37 cellular contexts compared by ENCODE assay signal in the genomic region with DNA sequence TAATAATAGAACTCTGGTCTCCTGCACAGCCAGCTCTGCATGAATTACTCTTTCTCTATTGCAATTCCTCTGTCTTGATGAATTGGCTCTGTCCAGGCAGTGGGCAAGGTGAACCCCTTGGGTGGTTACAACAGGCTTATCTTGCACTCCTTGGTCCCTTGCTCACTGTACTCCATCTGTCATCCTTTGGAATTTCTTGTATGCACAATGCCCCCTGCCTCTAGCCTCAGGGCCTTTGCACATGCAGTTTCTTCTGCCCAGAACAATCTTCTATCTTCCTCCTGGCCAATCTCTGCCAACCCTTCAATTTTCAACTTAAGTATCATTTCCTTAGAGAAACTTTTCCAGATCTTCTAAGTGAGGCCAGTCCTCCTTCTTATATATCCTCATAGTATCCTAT.
"Had no signal": no experiment of that assay in that cellular context is flagged by ENCODE, and none has a peak within 500 bp of the region (broad histone marks: within the 10 kb centered on the region; RNA-seq: fewer than 3 reads in every experiment).

No MANE protein-coding gene starts in this region.

- H3K4me1 Mint-ChIP-seq: activated CD4-positive, alpha-beta memory T cell treated with anti-CD3 and anti-CD28 coated beads, Interleukin-2, amount 10 ng/mL, durations not matched to agents 7 days and 5 days; activated CD4-positive, alpha-beta T cell treated with anti-CD3 and anti-CD28 coated beads for 36 hours; activated CD4-positive, alpha-beta T cell treated with anti-CD3 and anti-CD28 coated beads, Interleukin-2, amount 10 ng/mL, durations not matched to agents 7 days and 5 days; activated naive CD4-positive, alpha-beta T cell treated with anti-CD3 and anti-CD28 coated beads, Interleukin-2, amount 10 ng/mL, durations not matched to agents 7 days and 5 days; activated naive CD8-positive, alpha-beta T cell treated with anti-CD3 and anti-CD28 coated beads, Interleukin-2, amount 10 ng/mL, durations not matched to agents 7 days and 5 days; central memory CD8-positive, alpha-beta T cell; T-helper 17 cell had no signal

- H3K27me3 Mint-ChIP-seq: brain had no signal

- H3K4me3 ChIP-seq: ascending aorta, breast epithelium, cardiac muscle cell, coronary artery, dorsolateral prefrontal cortex, esophagus squamous epithelium, gastroesophageal sphincter, heart right ventricle, hepatocyte had no signal

- H3K36me3 Mint-ChIP-seq: activated naive CD4-positive, alpha-beta T cell treated with anti-CD3 and anti-CD28 coated beads, Interleukin-2, amount 10 ng/mL, durations not matched to agents 7 days and 5 days; activated naive CD4-positive, alpha-beta T cell treated with anti-CD3 and anti-CD28 coated beads, Interleukin-2, amount 50 U/mL, for 72 hours; activated naive CD8-positive, alpha-beta T cell treated with anti-CD3 and anti-CD28 coated beads, Interleukin-2, amount 10 ng/mL, durations not matched to agents 7 days and 5 days; brain had no signal

- H3K27me3 ChIP-seq: ascending aorta, cardiac muscle cell, hepatocyte had no signal

- H3K27ac ChIP-seq: ascending aorta, breast epithelium, cardiac muscle cell, coronary artery, dorsolateral prefrontal cortex, epithelial cell of prostate, esophagus squamous epithelium, gastroesophageal sphincter, heart right ventricle, hepatocyte, WERI-Rb-1 had no signal

- H3K4me3 Mint-ChIP-seq: activated CD4-positive, alpha-beta memory T cell treated with anti-CD3 and anti-CD28 coated beads, Interleukin-2, amount 10 ng/mL, durations not matched to agents 7 days and 5 days; activated CD4-positive, alpha-beta T cell treated with anti-CD3 and anti-CD28 coated beads for 36 hours; activated CD4-positive, alpha-beta T cell treated with anti-CD3 and anti-CD28 coated beads, Interleukin-2, amount 10 ng/mL, durations not matched to agents 7 days and 5 days; activated naive CD4-positive, alpha-beta T cell treated with anti-CD3 and anti-CD28 coated beads, Interleukin-2, amount 10 ng/mL, durations not matched to agents 7 days and 5 days; activated naive CD8-positive, alpha-beta T cell treated with anti-CD3 and anti-CD28 coated beads, Interleukin-2, amount 10 ng/mL, durations not matched to agents 7 days and 5 days; activated T-cell treated with anti-CD3 and anti-CD28 coated beads, Interleukin-2, amount 50 U/mL, for 24 hours; activated T-cell treated with anti-CD3 and anti-CD28 coated beads, Interleukin-2, amount 50 U/mL, for 72 hours; brain; central memory CD8-positive, alpha-beta T cell; dendritic cell treated with granulocyte-macrophage colony-stimulating factor and Interleukin-4, amounts not matched to agents 40 ng/mL and 50 ng/mL, for 4 days; effector memory CD8-positive, alpha-beta T cell; T-helper 17 cell; T-helper 2 cell treated with Interferon-gamma antibody and Interleukin-4, amounts not matched to agents 5 μg/mL and 100 μg/mL, for 36 hours had no signal

- H3K36me3 ChIP-seq: ascending aorta, breast epithelium, cardiac muscle cell, esophagus squamous epithelium, gastroesophageal sphincter, heart right ventricle, WERI-Rb-1 had no signal

- FAIRE-seq: endometrium, endothelial cell of umbilical vein had no signal

- H3K9me3 Mint-ChIP-seq: activated CD4-positive, alpha-beta memory T cell treated with anti-CD3 and anti-CD28 coated beads, Interleukin-2, amount 10 ng/mL, durations not matched to agents 7 days and 5 days; activated CD4-positive, alpha-beta T cell treated with anti-CD3 and anti-CD28 coated beads, Interleukin-2, amount 10 ng/mL, durations not matched to agents 7 days and 5 days; activated naive CD4-positive, alpha-beta T cell treated with anti-CD3 and anti-CD28 coated beads, Interleukin-2, amount 10 ng/mL, durations not matched to agents 7 days and 5 days; activated naive CD8-positive, alpha-beta T cell treated with anti-CD3 and anti-CD28 coated beads, Interleukin-2, amount 10 ng/mL, durations not matched to agents 7 days and 5 days; activated T-cell treated with anti-CD3 and anti-CD28 coated beads, Interleukin-2, amount 50 U/mL, for 24 hours; dendritic cell treated with granulocyte-macrophage colony-stimulating factor and Interleukin-4, amounts not matched to agents 40 ng/mL and 50 ng/mL, for 4 days; T-helper 2 cell treated with Interferon-gamma antibody and Interleukin-4, amounts not matched to agents 5 μg/mL and 100 μg/mL, for 36 hours had no signal

- DNase-seq: activated CD4-positive, alpha-beta memory T cell treated with anti-CD3 and anti-CD28 coated beads, Interleukin-2, amount 10 ng/mL, durations not matched to agents 7 days and 5 days; activated CD4-positive, alpha-beta T cell treated with anti-CD3 and anti-CD28 coated beads for 36 hours; activated CD4-positive, alpha-beta T cell treated with anti-CD3 and anti-CD28 coated beads, Interleukin-2, amount 10 ng/mL, durations not matched to agents 7 days and 5 days; activated CD4-positive, alpha-beta T cell treated with anti-CD3 and anti-CD28 coated beads, Interleukin-2, amount 50 U/mL, for 4 hours; activated CD4-positive, CD25-positive, alpha-beta regulatory T cell; activated CD4-positive, CD25-positive, alpha-beta regulatory T cell treated with anti-CD3 and anti-CD28 coated beads, Interleukin-2, amount 50 U/mL, for 72 hours; activated CD8-positive, alpha-beta memory T cell treated with anti-CD3 and anti-CD28 coated beads, Interleukin-2, amount 50 U/mL, for 48 hours; activated gamma-delta T cell; activated naive CD4-positive, alpha-beta T cell; activated naive CD4-positive, alpha-beta T cell treated with anti-CD3 and anti-CD28 coated beads, Interleukin-2, amount 10 ng/mL, durations not matched to agents 7 days and 5 days; activated naive CD8-positive, alpha-beta T cell treated with anti-CD3 and anti-CD28 coated beads, Interleukin-2, amount 10 ng/mL, durations not matched to agents 7 days and 5 days; activated T-cell treated with anti-CD3 and anti-CD28 coated beads for 4 hours; activated T-cell treated with anti-CD3 and anti-CD28 coated beads, Interleukin-2, amount 50 U/mL, for 24 hours; activated T-cell treated with anti-CD3 and anti-CD28 coated beads, Interleukin-2, amount 50 U/mL, for 72 hours; dorsolateral prefrontal cortex; effector CD4-positive, alpha-beta T cell; effector memory CD8-positive, alpha-beta T cell; esophagus squamous epithelium; foreskin melanocyte; heart right ventricle; T-helper 17 cell; T1000; WERI-Rb-1 had no signal

- H3K79me2 ChIP-seq: hepatocyte had no signal

- H3K4me1 ChIP-seq: ascending aorta, breast epithelium, esophagus squamous epithelium, gastroesophageal sphincter, heart right ventricle had no signal

- H2AFZ ChIP-seq: hepatocyte had no signal

- H3K9me3 ChIP-seq: ascending aorta had no signal

- H3K27ac Mint-ChIP-seq: activated CD4-positive, alpha-beta memory T cell treated with anti-CD3 and anti-CD28 coated beads, Interleukin-2, amount 10 ng/mL, durations not matched to agents 7 days and 5 days; activated CD4-positive, alpha-beta T cell treated with anti-CD3 and anti-CD28 coated beads for 36 hours; activated CD4-positive, alpha-beta T cell treated with anti-CD3 and anti-CD28 coated beads, Interleukin-2, amount 10 ng/mL, durations not matched to agents 7 days and 5 days; activated naive CD4-positive, alpha-beta T cell treated with anti-CD3 and anti-CD28 coated beads, Interleukin-2, amount 10 ng/mL, durations not matched to agents 7 days and 5 days; activated naive CD4-positive, alpha-beta T cell treated with anti-CD3 and anti-CD28 coated beads, Interleukin-2, amount 50 U/mL, for 72 hours; activated naive CD8-positive, alpha-beta T cell treated with anti-CD3 and anti-CD28 coated beads, Interleukin-2, amount 10 ng/mL, durations not matched to agents 7 days and 5 days; activated T-cell treated with anti-CD3 and anti-CD28 coated beads, Interleukin-2, amount 50 U/mL, for 24 hours; activated T-cell treated with anti-CD3 and anti-CD28 coated beads, Interleukin-2, amount 50 U/mL, for 72 hours; brain; dendritic cell treated with granulocyte-macrophage colony-stimulating factor and Interleukin-4, amounts not matched to agents 40 ng/mL and 50 ng/mL, for 4 days; effector memory CD8-positive, alpha-beta T cell; T-helper 17 cell; T-helper 2 cell treated with Interferon-gamma antibody and Interleukin-4, amounts not matched to agents 5 μg/mL and 100 μg/mL, for 36 hours had no signal

- H3K4me2 ChIP-seq: hepatocyte had no signal
